12 cellular contexts compared by ENCODE assay signal in genomic region chr9:137721479-137721878, GRCh38.
DNase-seq lines count a peak whose midpoint lies in the region; ATAC-seq and TF ChIP-seq lines count a peak whose summit lies in the region.
"Had no signal": no experiment of that assay in that cellular context is flagged by ENCODE, and none has a peak within 500 bp of the region (broad histone marks: within the 10 kb centered on the region; RNA-seq: fewer than 3 reads in every experiment).

No MANE protein-coding gene starts in this region.

- H3K4me1 Mint-ChIP-seq in activated naive CD4-positive, alpha-beta T cell treated with anti-CD3 and anti-CD28 coated beads, Interleukin-2, amount 50 U/mL, for 24 hours: peaks cover 45% of the 10 kb centered on the region
- H3K4me1 Mint-ChIP-seq in naive thymus-derived CD8-positive, alpha-beta T cell: peaks cover 40 to 54% (median 51%) of the 10 kb centered on the region in 4 donors

- no peaks in the 10 kb centered on the region for H3K27me3 Mint-ChIP-seq in activated naive CD4-positive, alpha-beta T cell treated with anti-CD3 and anti-CD28 coated beads, Interleukin-2, amount 50 U/mL, for 24 hours
- no peaks in the 10 kb centered on the region for H3K27me3 Mint-ChIP-seq in naive thymus-derived CD8-positive, alpha-beta T cell

- peak; percentile 71 for DNase-seq in activated effector memory CD4-positive, alpha-beta T cell treated with anti-CD3 and anti-CD28 coated beads, Interleukin-2, amount 50 U/mL, for 16 hours
- DNase-seq in activated effector memory CD4-positive, alpha-beta T cell treated with Interleukin-2 at 50 U/mL for 16 hours: no peak
- peak in 1 of 10 donors; percentile 10 for DNase-seq in naive thymus-derived CD8-positive, alpha-beta T cell
- DNase-seq in NCI-H1417 treated with DMSO at 0.1 percent for 48 hours (lab: John Stamatoyannopoulos, UW) (no peak), HEK293T (ENCODE audit: extremely low spot score) (no peak)
- DNase-seq: activated CD4-positive, CD25-positive, alpha-beta regulatory T cell; mammary epithelial cell; NCI-H1105; NCI-H69 had no signal

- H3K27ac Mint-ChIP-seq in activated naive CD4-positive, alpha-beta T cell treated with anti-CD3 and anti-CD28 coated beads, Interleukin-2, amount 50 U/mL, for 24 hours: peak overlapping the region; percentile 98
- peak overlapping the region; percentile 28 to 96 (median 92) for H3K27ac Mint-ChIP-seq in naive thymus-derived CD8-positive, alpha-beta T cell

- peaks cover 10% of the 10 kb centered on the region for H3K9me3 Mint-ChIP-seq in activated naive CD4-positive, alpha-beta T cell treated with anti-CD3 and anti-CD28 coated beads, Interleukin-2, amount 50 U/mL, for 24 hours
- H3K9me3 Mint-ChIP-seq in naive thymus-derived CD8-positive, alpha-beta T cell: peaks cover 0 to 53% (median 17%) of the 10 kb centered on the region in 9 donors

- POLR2A ChIA-PET in naive thymus-derived CD8-positive, alpha-beta T cell (lab: Charles Lee): no interaction called here
- POLR2A ChIA-PET in HEK293T (lab: Yijun Ruan, JAX): no interaction called here

- peaks cover 50% of the 10 kb centered on the region for H3K36me3 Mint-ChIP-seq in activated naive CD4-positive, alpha-beta T cell treated with anti-CD3 and anti-CD28 coated beads, Interleukin-2, amount 50 U/mL, for 24 hours
- peaks cover 21 to 64% (median 56%) of the 10 kb centered on the region in 3 donors for H3K36me3 Mint-ChIP-seq in naive thymus-derived CD8-positive, alpha-beta T cell

- no peak for ATAC-seq in naive thymus-derived CD8-positive, alpha-beta T cell
- no peak for ATAC-seq in HG03039 (IDR thresholded peaks at IDR 0.05; ENCODE audit: unreplicated experiment)

- CTCF ChIA-PET in HEK293T (lab: Yijun Ruan, JAX): interaction anchor here (1.2 kb wide), 1 partner anchor 19 kb away, joined by 3 read pairs; no protein-coding TSS in a partner anchor

- H3K27ac ChIP-seq in temporal lobe (ENCODE audit: low read depth, low read length): peak overlapping the region; percentile 82

- H3K4me3 Mint-ChIP-seq in activated naive CD4-positive, alpha-beta T cell treated with anti-CD3 and anti-CD28 coated beads, Interleukin-2, amount 50 U/mL, for 24 hours: peak overlapping the region; percentile 31
- peak overlapping the region in 7 of 10 donors; percentile 59 to 86 (median 75) for H3K4me3 Mint-ChIP-seq in naive thymus-derived CD8-positive, alpha-beta T cell

TF ChIP-seq in HEK293T, 16 proteins besides CTCF, POLR2A, EP300 and RAD21:
- no peak for TF ChIP-seq ELF4 (IDR thresholded peaks at IDR 0.05)
- TF ChIP-seq CTBP1 (IDR thresholded peaks at IDR 0.05; ENCODE audit: borderline replicate concordance): no peak
- no peak for TF ChIP-seq NFRKB (IDR thresholded peaks at IDR 0.05)
- TF ChIP-seq ARNT (IDR thresholded peaks at IDR 0.05): no peak
- no peak for TF ChIP-seq SUZ12 (IDR thresholded peaks at IDR 0.05)
- no peak for TF ChIP-seq FOXA1 (IDR thresholded peaks at IDR 0.05)
- TF ChIP-seq L3MBTL2 (conservative IDR thresholded peaks at IDR 0.05): no peak
- TF ChIP-seq HDGF (IDR thresholded peaks at IDR 0.05; ENCODE audit: borderline replicate concordance): no peak
- TF ChIP-seq BHLHE40 (IDR thresholded peaks at IDR 0.05; ENCODE audit: borderline replicate concordance): no peak
- TF ChIP-seq TARDBP (IDR thresholded peaks at IDR 0.05): no peak
- no peak for TF ChIP-seq FOXM1 (IDR thresholded peaks at IDR 0.05; ENCODE audit: borderline replicate concordance)
- no peak for TF ChIP-seq LEF1 (IDR thresholded peaks at IDR 0.05; ENCODE audit: borderline replicate concordance)
- TF ChIP-seq SP1 (IDR thresholded peaks at IDR 0.05): no peak
- TF ChIP-seq FOXK2 (IDR thresholded peaks at IDR 0.05): no peak
- TF ChIP-seq PKNOX1 (IDR thresholded peaks at IDR 0.05): no peak
